ENCODE assay signal across 23 cellular contexts in genomic region chr11:32153747-32154146, GRCh38.
DNase-seq lines count a peak whose midpoint lies in the region; ATAC-seq lines count a peak whose summit lies in the region.
"Had no signal": no experiment of that assay in that cellular context is flagged by ENCODE, and none has a peak within 500 bp of the region (broad histone marks: within the 10 kb centered on the region; RNA-seq: fewer than 3 reads in every experiment).

No MANE protein-coding gene starts in this region.

- no peak overlapping the region for H3K27ac Mint-ChIP-seq in stimulated activated naive CD8-positive, alpha-beta T cell treated with anti-CD3 and anti-CD28 coated beads, Interleukin-15, amount 100 ng/mL, for 72 hours
- H3K27ac Mint-ChIP-seq: activated naive CD4-positive, alpha-beta T cell treated with anti-CD3 and anti-CD28 coated beads for 36 hours; naive thymus-derived CD4-positive, alpha-beta T cell had no signal

- peaks cover 40% of the 10 kb centered on the region for H3K27me3 Mint-ChIP-seq in stimulated activated naive CD8-positive, alpha-beta T cell treated with anti-CD3 and anti-CD28 coated beads, Interleukin-15, amount 100 ng/mL, for 72 hours

- no peaks in the 10 kb centered on the region for H3K9me3 Mint-ChIP-seq in stimulated activated naive CD8-positive, alpha-beta T cell treated with anti-CD3 and anti-CD28 coated beads, Interleukin-15, amount 100 ng/mL, for 72 hours
- H3K9me3 Mint-ChIP-seq: activated naive CD4-positive, alpha-beta T cell treated with anti-CD3 and anti-CD28 coated beads for 36 hours had no signal

- H3K4me3 Mint-ChIP-seq in stimulated activated naive CD8-positive, alpha-beta T cell treated with anti-CD3 and anti-CD28 coated beads, Interleukin-15, amount 100 ng/mL, for 72 hours, result no peak overlapping the region
- H3K4me3 Mint-ChIP-seq: activated naive CD4-positive, alpha-beta T cell treated with anti-CD3 and anti-CD28 coated beads for 36 hours; naive thymus-derived CD4-positive, alpha-beta T cell had no signal

- no peaks in the 10 kb centered on the region for H3K4me1 Mint-ChIP-seq in stimulated activated naive CD8-positive, alpha-beta T cell treated with anti-CD3 and anti-CD28 coated beads, Interleukin-15, amount 100 ng/mL, for 72 hours
- H3K4me1 Mint-ChIP-seq: naive thymus-derived CD4-positive, alpha-beta T cell had no signal

- no peak for DNase-seq in stimulated activated naive CD8-positive, alpha-beta T cell treated with anti-CD3 and anti-CD28 coated beads, Interleukin-15, amount 100 ng/mL, for 72 hours
- no peak for DNase-seq in stimulated activated naive CD8-positive, alpha-beta T cell treated with anti-CD3 and anti-CD28 coated beads, Interleukin-15, Interleukin-2, amounts not matched to agents 100 U/mL and 50 U/mL, for 24 hours
- DNase-seq in NCI-H1092 (lab: John Stamatoyannopoulos, UW) (no peak), NCI-H1417 (lab: John Stamatoyannopoulos, UW) (no peak), GM19240 (ENCODE audit: insufficient read length, low spot score) (no peak), NCI-H2029 treated with DMSO at 0.1 percent for 48 hours (lab: John Stamatoyannopoulos, UW) (no peak)
- DNase-seq: 8988T; activated T-cell treated with anti-CD3 and anti-CD28 coated beads, Interleukin-2, amount 50 U/mL, for 48 hours; amniotic stem cell; cortex of kidney; glutamatergic neuron; GOT3; naive thymus-derived CD4-positive, alpha-beta T cell; NCI-H1417 treated with DMSO at 0.1 percent for 48 hours; NCI-H524 treated with DMSO at 0.1 percent for 48 hours; occipital lobe; stimulated activated CD4-positive, alpha-beta T cell treated with anti-CD3 and anti-CD28 coated beads, Interleukin-4, amount 100 ng/mL, for 1 hour; stimulated activated naive CD4-positive, alpha-beta T cell treated with Interleukin-2 at 50 U/mL for 16 hours; T-helper 1 cell; thyroid gland had no signal

- ATAC-seq in stimulated activated naive CD8-positive, alpha-beta T cell treated with anti-CD3 and anti-CD28 coated beads, Interleukin-15, amount 100 ng/mL, for 72 hours, result peak; percentile 40
- no peak for ATAC-seq in stimulated activated naive CD8-positive, alpha-beta T cell treated with anti-CD3 and anti-CD28 coated beads, Interleukin-15, Interleukin-2, amounts not matched to agents 100 U/mL and 50 U/mL, for 24 hours
- peak; percentile 44 for ATAC-seq in GM21723 (IDR thresholded peaks at IDR 0.05; ENCODE audit: unreplicated experiment)
- ATAC-seq in HG03103 (IDR thresholded peaks at IDR 0.05; ENCODE audit: low read depth, unreplicated experiment), result peak; percentile 43
- ATAC-seq: naive thymus-derived CD4-positive, alpha-beta T cell had no signal
